In genomic region chr5:52788505-52788821, GRCh38 we compare ENCODE assay signal across 8 cellular contexts.
DNase-seq lines count a peak whose midpoint lies in the region; ATAC-seq and TF ChIP-seq lines count a peak whose summit lies in the region.

No MANE protein-coding gene starts in this region.

- H3K27ac Mint-ChIP-seq in activated naive CD8-positive, alpha-beta T cell, result peak overlapping the region; percentile 69
- peak overlapping the region; percentile 89 for H3K27ac Mint-ChIP-seq in stimulated activated effector memory CD8-positive, alpha-beta T cell treated with anti-CD3 and anti-CD28 coated beads, Interleukin-12 subunit alpha, Interleukin-12 subunit beta, amount 100 ng/mL, for 72 hours

- no peaks in the 10 kb centered on the region for H3K36me3 Mint-ChIP-seq in activated naive CD8-positive, alpha-beta T cell
- H3K36me3 Mint-ChIP-seq in stimulated activated effector memory CD8-positive, alpha-beta T cell treated with anti-CD3 and anti-CD28 coated beads, Interleukin-12 subunit alpha, Interleukin-12 subunit beta, amount 100 ng/mL, for 72 hours, result no peaks in the 10 kb centered on the region

- H3K27me3 Mint-ChIP-seq in activated naive CD8-positive, alpha-beta T cell, result no peaks in the 10 kb centered on the region

- TF ChIP-seq CTCF in HFF-Myc (IDR thresholded peaks at IDR 0.05; ENCODE audit: low read depth, low read length, missing control alignments), result no peak

- DNase-seq in HFF-Myc (ENCODE audit: extremely low read depth, low read depth) (no peak), hippocampal formation (lab: John Stamatoyannopoulos, UW) (no peak), AML-193 (lab: John Stamatoyannopoulos, UW) (no peak), COR-L47 (lab: John Stamatoyannopoulos, UW) (no peak)
- DNase-seq in stimulated activated effector memory CD8-positive, alpha-beta T cell treated with anti-CD3 and anti-CD28 coated beads, Interleukin-12 subunit alpha, Interleukin-12 subunit beta, amount 100 ng/mL, for 72 hours (ENCODE audit: low spot score in 2 of 2), result no peak

- H3K4me3 ChIP-seq in HFF-Myc (replicated peaks; ENCODE audit: low read depth, low read length), result peak overlapping the region; percentile 62
- H3K4me3 ChIP-seq in iPS-18c (ENCODE audit: insufficient read depth, low read depth, low read length), result peak overlapping the region; percentile 69; the same call in 1 of the 2 replicates

- H3K9me3 Mint-ChIP-seq in activated naive CD8-positive, alpha-beta T cell (ENCODE audit: low read depth), result no peaks in the 10 kb centered on the region
- H3K9me3 Mint-ChIP-seq in stimulated activated effector memory CD8-positive, alpha-beta T cell treated with anti-CD3 and anti-CD28 coated beads, Interleukin-12 subunit alpha, Interleukin-12 subunit beta, amount 100 ng/mL, for 72 hours, result no peaks in the 10 kb centered on the region

- H3K4me1 Mint-ChIP-seq in activated naive CD8-positive, alpha-beta T cell (ENCODE audit: low read depth), result peaks cover 31% of the 10 kb centered on the region
- peaks cover 28% of the 10 kb centered on the region for H3K4me1 Mint-ChIP-seq in stimulated activated effector memory CD8-positive, alpha-beta T cell treated with anti-CD3 and anti-CD28 coated beads, Interleukin-12 subunit alpha, Interleukin-12 subunit beta, amount 100 ng/mL, for 72 hours

- ATAC-seq in stimulated activated effector memory CD8-positive, alpha-beta T cell treated with anti-CD3 and anti-CD28 coated beads, Interleukin-12 subunit alpha, Interleukin-12 subunit beta, amount 100 ng/mL, for 72 hours, result no peak
- ATAC-seq in GM18867 (IDR thresholded peaks at IDR 0.05; ENCODE audit: unreplicated experiment), result no peak

- no peaks in the 10 kb centered on the region for H3K9me3 ChIP-seq in iPS-18c (ENCODE audit: control insufficient read depth, insufficient read depth, low read length)

- H3K4me3 Mint-ChIP-seq in activated naive CD8-positive, alpha-beta T cell, result peak overlapping the region; percentile 93
- peak overlapping the region; percentile 88 for H3K4me3 Mint-ChIP-seq in stimulated activated effector memory CD8-positive, alpha-beta T cell treated with anti-CD3 and anti-CD28 coated beads, Interleukin-12 subunit alpha, Interleukin-12 subunit beta, amount 100 ng/mL, for 72 hours
